Comparison of ENCODE assay signal across 8 cellular contexts in genomic region chr20:45445805-45446562, GRCh38. TPM values are rescaled to one million over a fixed set of nuclear protein-coding genes. Genes with fewer than 3 reads are reported as not detected.
DNase-seq lines count a peak whose midpoint lies in the region; FAIRE-seq and TF ChIP-seq lines count a peak whose summit lies in the region.

No MANE protein-coding gene starts in this region.

- no peak overlapping the region for H3K4me3 ChIP-seq in astrocyte of the cerebellum (ENCODE audit: low read depth, low read length)

- DNase-seq in GM18507 (ENCODE audit: extremely low spot score, insufficient read length, low read depth) (no peak), NCI-H460 (ENCODE audit: extremely low read depth, low read depth) (peak; percentile 49), astrocyte of the cerebellum (ENCODE audit: low read depth) (no peak), myocyte (ENCODE audit: low read depth) (peak; percentile 35), nucleus accumbens (lab: John Stamatoyannopoulos, UW) (no peak), globus pallidus (ENCODE audit: low spot score) (no peak), caudate nucleus (lab: John Stamatoyannopoulos, UW) (no peak)

- in situ Hi-C loops in astrocyte of the cerebellum (cut with HindIII; ENCODE audit: low sequenced_read_pairs): no loop called here

- TF ChIP-seq CTCF in C4-2B (conservative IDR thresholded peaks at IDR 0.05) (peak; percentile 84), astrocyte of the cerebellum (IDR thresholded peaks at IDR 0.05; ENCODE audit: low read depth, low read length, missing control alignments) (peak; percentile 65)

- FAIRE-seq in GM18507 (lab: Jason Lieb, UNC): peak; percentile 82

- H3K27ac ChIP-seq in C4-2B: no peak overlapping the region
- no peak overlapping the region for H3K27ac ChIP-seq in caudate nucleus (ENCODE audit: low read depth, low read length)

RNA-seq across cellular contexts. Expression of gene WFDC2, which starts 23.6 kb away (rescaled TPM):
- total RNA-seq in NCI-H460 (2014; rRNA removed; shearing (Covaris generic)): not detected in 2 replicates
- not detected in 2 replicates for polyA plus RNA-seq in NCI-H460 (2014; cell fraction: nucleus; rRNA removed)
- not detected in 2 replicates for total RNA-seq in myocyte
- not detected for polyA plus RNA-seq in myocyte (2012)

RNA-seq across cellular contexts. Expression of gene PIGT, which starts 30.0 kb away (rescaled TPM):
- 145 and 150 TPM in 2 replicates for total RNA-seq in NCI-H460 (2014; rRNA removed; shearing (Covaris generic))
- 154 and 158 TPM in 2 replicates for polyA plus RNA-seq in NCI-H460 (2014; cell fraction: nucleus; rRNA removed)
- 123 and 136 TPM in 2 replicates for total RNA-seq in myocyte
- 171 TPM for polyA plus RNA-seq in myocyte (2012)

RNA-seq across cellular contexts. Expression of gene DBNDD2, which starts 37.9 kb away (rescaled TPM):
- 16.6 and 17.4 TPM in 2 replicates for total RNA-seq in NCI-H460 (2014; rRNA removed; shearing (Covaris generic))
- polyA plus RNA-seq in NCI-H460 (2014; cell fraction: nucleus; rRNA removed): 13.6 and 14.8 TPM in 2 replicates
- total RNA-seq in myocyte: 3.3 and 3.4 TPM in 2 replicates
- 5.5 TPM for polyA plus RNA-seq in myocyte (2012)

Comparison
In these comparisons a context has a peak if more than half of its experiments do, and no peak if none do; other contexts are left out.
1. DNase-seq: peak in NCI-H460 (single experiment) and myocyte (single experiment); none in GM18507 (single experiment), astrocyte of the cerebellum (single experiment), nucleus accumbens (0 of 56), globus pallidus (single experiment) and caudate nucleus (0 of 61).